ENCODE assay signal across 2 cellular contexts in genomic region chr16:74332469-74332868, GRCh38. TPM values are rescaled to one million over a fixed set of nuclear protein-coding genes. Genes with fewer than 3 reads are reported as not detected.
"Had no signal": no experiment of that assay in that cellular context is flagged by ENCODE, and none has a peak within 500 bp of the region (broad histone marks: within the 10 kb centered on the region; RNA-seq: fewer than 3 reads in every experiment).

No MANE protein-coding gene starts in this region.

RNA-seq across cellular contexts. Expression of gene NPIPB15, which starts 43.6 kb away (rescaled TPM):
- total RNA-seq: activated CD8-positive, alpha-beta memory T cell treated with anti-CD3 and anti-CD28 coated beads for 36 hours; activated CD8-positive, alpha-beta memory T cell treated with anti-CD3 and anti-CD28 coated beads, Interleukin-2, amount 10 ng/mL, durations not matched to agents 7 days and 5 days had no signal
